ENCODE assay signal across 21 cellular contexts in genomic region chr6:123203928-123204327, GRCh38.
"Had no signal": no experiment of that assay in that cellular context is flagged by ENCODE, and none has a peak within 500 bp of the region (broad histone marks: within the 10 kb centered on the region; RNA-seq: fewer than 3 reads in every experiment).

No MANE protein-coding gene starts in this region.

- DNase-seq: cortex of kidney; effector memory CD4-positive, alpha-beta T cell; gastrocnemius medialis; heart right ventricle; hypothalamus; left colon; naive thymus-derived CD8-positive, alpha-beta T cell; psoas muscle; sigmoid colon; stimulated activated CD4-positive, alpha-beta T cell treated with anti-CD3 and anti-CD28 coated beads, Interleukin-2, amount 100 ng/mL, for 24 hours; stimulated activated CD4-positive, alpha-beta T cell treated with anti-CD3 and anti-CD28 coated beads, Interleukin-4, amount 100 ng/mL, for 4 hours; stimulated activated naive B cell treated with anti-CD40 and anti-IgM and Interleukin-4, amounts not matched to agents 10 μg/mL and 1 μg/mL and 100 μg/mL, for 72 hours; stimulated activated naive CD8-positive, alpha-beta T cell treated with anti-CD3 and anti-CD28 coated beads, Interleukin-15, amount 100 ng/mL, for 72 hours; testis; upper lobe of right lung had no signal

- H3K36me3 Mint-ChIP-seq: naive thymus-derived CD8-positive, alpha-beta T cell; stimulated activated naive B cell treated with anti-CD40 and anti-IgM and Interleukin-4, amounts not matched to agents 10 μg/mL and 1 μg/mL and 100 μg/mL, for 72 hours had no signal

- H3K4me1 Mint-ChIP-seq: naive thymus-derived CD8-positive, alpha-beta T cell; neural crest cell; stimulated activated naive B cell treated with anti-CD40 and anti-IgM and Interleukin-4, amounts not matched to agents 10 μg/mL and 1 μg/mL and 100 μg/mL, for 72 hours; stimulated activated naive CD8-positive, alpha-beta T cell treated with anti-CD3 and anti-CD28 coated beads, Interleukin-15, amount 100 ng/mL, for 72 hours had no signal

- H3K4me3 Mint-ChIP-seq: naive thymus-derived CD8-positive, alpha-beta T cell; neural crest cell; stimulated activated naive B cell treated with anti-CD40 and anti-IgM and Interleukin-4, amounts not matched to agents 10 μg/mL and 1 μg/mL and 100 μg/mL, for 72 hours; stimulated activated naive CD8-positive, alpha-beta T cell treated with anti-CD3 and anti-CD28 coated beads, Interleukin-15, amount 100 ng/mL, for 72 hours had no signal

- H3K4me3 ChIP-seq: esophagus muscularis mucosa, gastrocnemius medialis, heart right ventricle, psoas muscle, sigmoid colon, skin epidermis, testis, tibial nerve, upper lobe of right lung, vagina had no signal

- H3K9me3 ChIP-seq: gastrocnemius medialis, psoas muscle, sigmoid colon, testis, upper lobe of right lung, vagina had no signal

- H3K4me1 ChIP-seq: esophagus muscularis mucosa, gastrocnemius medialis, heart right ventricle, psoas muscle, sigmoid colon, testis, tibial nerve, upper lobe of right lung, vagina had no signal

- ATAC-seq: gastrocnemius medialis; heart right ventricle; left colon; naive thymus-derived CD8-positive, alpha-beta T cell; psoas muscle; stimulated activated naive B cell treated with anti-CD40 and anti-IgM and Interleukin-4, amounts not matched to agents 10 μg/mL and 1 μg/mL and 100 μg/mL, for 72 hours; stimulated activated naive CD8-positive, alpha-beta T cell treated with anti-CD3 and anti-CD28 coated beads, Interleukin-15, amount 100 ng/mL, for 72 hours; upper lobe of right lung had no signal

- H3K27ac Mint-ChIP-seq: naive thymus-derived CD8-positive, alpha-beta T cell; stimulated activated naive B cell treated with anti-CD40 and anti-IgM and Interleukin-4, amounts not matched to agents 10 μg/mL and 1 μg/mL and 100 μg/mL, for 72 hours; stimulated activated naive CD8-positive, alpha-beta T cell treated with anti-CD3 and anti-CD28 coated beads, Interleukin-15, amount 100 ng/mL, for 72 hours had no signal

- H3K27me3 ChIP-seq: esophagus muscularis mucosa, gastrocnemius medialis, heart right ventricle, sigmoid colon, testis, tibial nerve, upper lobe of right lung, vagina had no signal

- H3K27me3 Mint-ChIP-seq: naive thymus-derived CD8-positive, alpha-beta T cell; stimulated activated naive B cell treated with anti-CD40 and anti-IgM and Interleukin-4, amounts not matched to agents 10 μg/mL and 1 μg/mL and 100 μg/mL, for 72 hours; stimulated activated naive CD8-positive, alpha-beta T cell treated with anti-CD3 and anti-CD28 coated beads, Interleukin-15, amount 100 ng/mL, for 72 hours had no signal

- H3K36me3 ChIP-seq: esophagus muscularis mucosa, gastrocnemius medialis, heart right ventricle, sigmoid colon, tibial nerve, upper lobe of right lung, vagina had no signal

- H3K27ac ChIP-seq: epithelial cell of prostate, esophagus muscularis mucosa, gastrocnemius medialis, heart right ventricle, psoas muscle, sigmoid colon, skin epidermis, testis, tibial nerve, upper lobe of right lung, vagina had no signal
